Comparison of ENCODE assay signal across 34 cellular contexts in the genomic region with DNA sequence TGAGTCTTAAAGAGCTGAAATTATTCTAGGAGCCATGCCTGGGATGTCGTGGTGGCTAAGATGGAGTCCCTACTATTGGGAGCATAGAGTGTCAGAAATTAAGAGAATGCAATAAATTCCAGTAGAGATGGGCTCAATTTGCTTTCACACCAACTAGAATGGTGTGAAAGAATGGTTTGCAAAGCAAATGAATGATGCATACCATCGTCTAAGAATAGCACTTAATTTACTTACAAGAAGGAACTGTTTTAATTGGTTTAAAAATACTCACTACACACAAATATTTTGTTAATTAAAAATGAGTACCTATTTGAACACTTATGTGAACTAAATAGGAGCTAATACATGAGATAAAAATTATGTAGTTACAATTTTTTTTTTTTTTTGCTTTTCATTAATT.
"Had no signal": no experiment of that assay in that cellular context is flagged by ENCODE, and none has a peak within 500 bp of the region (broad histone marks: within the 10 kb centered on the region; RNA-seq: fewer than 3 reads in every experiment).

No MANE protein-coding gene starts in this region.

- ATAC-seq: activated naive CD4-positive, alpha-beta T cell treated with anti-CD3 and anti-CD28 coated beads, Interleukin-2, amount 50 U/mL, for 72 hours; activated T-cell treated with anti-CD3 and anti-CD28 coated beads, Interleukin-2, amount 50 U/mL, for 4 hours; Right ventricle myocardium inferior; SK-N-SH treated with all-trans-retinoic acid at 6 μM for 48 hours had no signal

- H3K27ac ChIP-seq: adrenal gland, PC-9, RWPE1 had no signal

- H2AFZ ChIP-seq: PC-9 had no signal

- H3K4me1 ChIP-seq: adrenal gland had no signal

- H3K27me3 Mint-ChIP-seq: activated CD4-positive, alpha-beta memory T cell treated with anti-CD3 and anti-CD28 coated beads for 36 hours; brain had no signal

- FAIRE-seq: RCC 7860, TTC549 had no signal

- H3K4me3 ChIP-seq: adrenal gland, PC-9 had no signal

- H3K4me3 Mint-ChIP-seq: activated CD4-positive, alpha-beta memory T cell treated with anti-CD3 and anti-CD28 coated beads for 36 hours; activated naive CD4-positive, alpha-beta T cell treated with anti-CD3 and anti-CD28 coated beads for 36 hours; activated T-cell treated with anti-CD3 and anti-CD28 coated beads, Interleukin-2, amount 50 U/mL, for 4 hours; activated T-helper 1 cell treated with anti-CD3 and anti-CD28 coated beads, Interleukin-12 subunit alpha, Interleukin-12 subunit beta, Interleukin-2, Interleukin-4 antibody, amounts not matched to agents 30 ng/mL and 10 ng/mL and 1 ng/mL, durations not matched to agents 14 hours and 24 hours and 36 hours; brain; T-helper 2 cell treated with Interferon-gamma antibody and Interleukin-4, amounts not matched to agents 5 μg/mL and 100 μg/mL, for 36 hours had no signal

- H3K36me3 Mint-ChIP-seq: activated naive CD4-positive, alpha-beta T cell treated with anti-CD3 and anti-CD28 coated beads, Interleukin-2, amount 50 U/mL, for 72 hours had no signal

- H3K27ac Mint-ChIP-seq: activated CD4-positive, alpha-beta memory T cell treated with anti-CD3 and anti-CD28 coated beads for 36 hours; activated naive CD4-positive, alpha-beta T cell treated with anti-CD3 and anti-CD28 coated beads for 36 hours; activated naive CD4-positive, alpha-beta T cell treated with anti-CD3 and anti-CD28 coated beads, Interleukin-2, amount 50 U/mL, for 72 hours; activated T-helper 1 cell treated with anti-CD3 and anti-CD28 coated beads, Interleukin-12 subunit alpha, Interleukin-12 subunit beta, Interleukin-2, Interleukin-4 antibody, amounts not matched to agents 30 ng/mL and 10 ng/mL and 1 ng/mL, durations not matched to agents 14 hours and 24 hours and 36 hours; T-helper 2 cell treated with Interferon-gamma antibody and Interleukin-4, amounts not matched to agents 5 μg/mL and 100 μg/mL, for 36 hours had no signal

- H3K4me2 ChIP-seq: PC-9 had no signal

- H3K36me3 ChIP-seq: adrenal gland had no signal

- H3K9me3 ChIP-seq: adrenal gland had no signal

- H3K27me3 ChIP-seq: adrenal gland had no signal

- DNase-seq: activated CD4-positive, alpha-beta memory T cell treated with anti-CD3 and anti-CD28 coated beads for 36 hours; activated CD4-positive, alpha-beta T cell treated with anti-CD3 and anti-CD28 coated beads for 4 hours; activated CD4-positive, alpha-beta T cell treated with anti-CD3 and anti-CD28 coated beads, Interleukin-2, amount 50 U/mL, for 1 hour; activated CD4-positive, CD25-positive, alpha-beta regulatory T cell treated with anti-CD3 and anti-CD28 coated beads, Interleukin-2, amount 50 U/mL, for 72 hours; activated CD8-positive, alpha-beta memory T cell treated with anti-CD3 and anti-CD28 coated beads, Interleukin-2, amount 50 U/mL, for 4 hours; activated gamma-delta T cell treated with Interleukin-2 at 50 U/mL for 16 hours; activated naive CD4-positive, alpha-beta T cell treated with anti-CD3 and anti-CD28 coated beads for 36 hours; activated T-cell treated with anti-CD3 and anti-CD28 coated beads for 4 hours; activated T-cell treated with anti-CD3 and anti-CD28 coated beads, Interleukin-2, amount 50 U/mL, for 4 hours; adrenal gland; anterior cingulate cortex; central memory CD4-positive, alpha-beta T cell; MM.1S; MV-4-11; NCI-H1092; NCI-H1436 treated with DMSO at 0.1 percent for 48 hours; NCI-H1694 treated with DMSO at 0.1 percent for 48 hours; NCI-H2029; NCI-H510A; NCI-H526; NCI-H748 treated with DMSO at 0.1 percent for 48 hours; NK-92 treated with Interleukin-12 subunit alpha and Interleukin-12 subunit beta, amount 100 ng/mL, for 24 hours; PC-9; SIG-M5; SW 1271 had no signal
